9 cellular contexts compared by ENCODE assay signal in the genomic region with DNA sequence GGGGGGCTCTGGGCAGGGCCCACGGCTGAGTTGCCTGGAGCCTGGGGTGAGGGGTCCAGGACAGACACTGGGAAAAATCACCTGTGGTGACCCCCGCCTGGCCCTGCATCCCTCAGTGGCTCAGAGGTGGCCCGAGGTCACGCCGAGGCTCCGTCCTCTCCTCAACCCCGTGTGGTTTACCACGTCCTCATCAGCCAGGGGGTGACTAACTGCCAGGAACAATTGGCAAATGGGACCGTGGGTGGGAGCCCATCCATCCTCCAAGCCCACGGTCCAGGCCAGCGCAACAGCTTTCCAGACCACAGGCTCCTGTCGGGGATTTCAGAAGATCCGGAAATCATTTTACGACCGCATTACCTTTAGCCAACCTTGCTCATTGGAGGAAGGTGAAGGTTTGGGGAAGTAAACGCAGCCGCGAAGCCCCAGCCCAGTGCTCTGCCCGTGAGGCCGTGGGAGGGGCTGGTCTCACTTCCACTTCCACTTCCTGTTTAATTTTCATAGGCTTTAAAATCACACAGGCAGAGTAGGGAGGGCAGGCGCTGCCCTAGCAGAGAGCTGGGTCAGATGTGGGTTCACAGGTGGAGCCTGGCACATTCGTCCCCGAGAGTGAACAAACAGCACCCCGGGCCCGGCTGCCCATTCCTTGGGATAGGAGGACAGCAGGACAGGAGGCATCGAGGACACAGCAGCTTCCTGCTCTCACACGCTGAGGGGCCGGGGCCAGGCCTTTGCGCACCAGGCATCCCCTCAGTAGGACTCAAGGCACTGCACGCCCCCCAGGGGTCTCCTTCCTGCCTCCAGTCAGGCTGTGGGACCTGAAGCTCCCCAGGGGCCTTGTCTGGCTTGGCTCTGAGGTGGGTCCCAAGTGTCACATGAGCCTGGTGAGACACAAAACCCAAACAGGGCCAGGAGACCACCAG. TPM values are rescaled to one million over a fixed set of nuclear protein-coding genes. Genes with fewer than 3 reads are reported as not detected.
DNase-seq lines count a peak whose midpoint lies in the region; ATAC-seq and TF ChIP-seq lines count a peak whose summit lies in the region.
"Had no signal": no experiment of that assay in that cellular context is flagged by ENCODE, and none has a peak within 500 bp of the region (broad histone marks: within the 10 kb centered on the region; RNA-seq: fewer than 3 reads in every experiment).

No MANE protein-coding gene starts in this region.

- TF ChIP-seq POLR2A in breast epithelium (IDR thresholded peaks at IDR 0.05) = no peak

- ATAC-seq in GM18909 (IDR thresholded peaks at IDR 0.05; ENCODE audit: poor library complexity, unreplicated experiment) (peak; percentile 93), HG02981 (IDR thresholded peaks at IDR 0.05; ENCODE audit: unreplicated experiment) (peak; percentile 89)
- ATAC-seq in central memory CD8-positive, alpha-beta T cell (replicated peaks; ENCODE audit: extremely low read depth, poor library complexity, severe bottlenecking) = peak; percentile 79

- TF ChIP-seq CTCF in breast epithelium (IDR thresholded peaks at IDR 0.05) = no peak

- DNase-seq in SIG-M5 treated with dmso at 0.1 percent for 504 hours (lab: John Stamatoyannopoulos, UW; ENCODE audit: unreplicated experiment) (peak; percentile 93), epidermal melanocyte (ENCODE audit: insufficient read length, low spot score) (no peak), HCEC 1CT (no peak), breast epithelium (ENCODE audit: low spot score in 2 of 2) (no peak)
- DNase-seq in central memory CD8-positive, alpha-beta T cell (ENCODE audit: low spot score in 2 of 2) = peak in 1 of 2 donors; percentile 17
- peak; percentile 41 for DNase-seq in stimulated activated CD4-positive, alpha-beta T cell treated with anti-CD3 and anti-CD28 coated beads, Interleukin-1b, Interleukin-23, amount 100 ng/mL, for 48 hours

- peak overlapping the region; percentile 85 for H3K27ac Mint-ChIP-seq in central memory CD8-positive, alpha-beta T cell (ENCODE audit: low read depth)

- H3K9me3 ChIP-seq in breast epithelium = no peaks in the 10 kb centered on the region

- peak overlapping the region; percentile 68 for H3K4me3 Mint-ChIP-seq in central memory CD8-positive, alpha-beta T cell

- H3K9me3 Mint-ChIP-seq in central memory CD8-positive, alpha-beta T cell = no peaks in the 10 kb centered on the region

- H3K4me1 ChIP-seq in breast epithelium = no peaks in the 10 kb centered on the region

- H3K4me1 Mint-ChIP-seq in central memory CD8-positive, alpha-beta T cell = peaks cover 12% of the 10 kb centered on the region

- peaks cover 0 to 72% of the 10 kb centered on the region in 2 donors for H3K27me3 ChIP-seq in breast epithelium

- H3K27ac ChIP-seq in breast epithelium = no peak overlapping the region
- H3K27ac ChIP-seq: epithelial cell of prostate had no signal

- intact Hi-C loops in breast epithelium (cut with DNase I; ENCODE audit: low total_unique reads) = no loop called here

- no peak overlapping the region for H3K4me3 ChIP-seq in breast epithelium

- no peaks in the 10 kb centered on the region for H3K36me3 ChIP-seq in breast epithelium

- no peaks in the 10 kb centered on the region for H3K36me3 Mint-ChIP-seq in central memory CD8-positive, alpha-beta T cell (ENCODE audit: insufficient read depth)

- H3K27me3 Mint-ChIP-seq in central memory CD8-positive, alpha-beta T cell = peaks cover 19% of the 10 kb centered on the region

RNA-seq across cellular contexts. Expression of a gene that starts 19.8 kb away (rescaled TPM):
- 1 to 10 TPM; 1.1 to 5.6 (median 2.3) TPM for total RNA-seq in breast epithelium

Comparison
In these comparisons a context has a peak if more than half of its experiments do, and no peak if none do; other contexts are left out.
1. DNase-seq: peak in SIG-M5 treated with dmso at 0.1 percent for 504 hours (single experiment) and stimulated activated CD4-positive, alpha-beta T cell treated with anti-CD3 and anti-CD28 coated beads, Interleukin-1b, Interleukin-23, amount 100 ng/mL, for 48 hours (single experiment); none in epidermal melanocyte (single experiment), HCEC 1CT (single experiment) and breast epithelium (0 of 2).
2. Peak in every context shown above with its lines, with median percentiles within 50 percentile points of each other: ATAC-seq.